ENCODE assay signal across 8 cellular contexts in the genomic region with DNA sequence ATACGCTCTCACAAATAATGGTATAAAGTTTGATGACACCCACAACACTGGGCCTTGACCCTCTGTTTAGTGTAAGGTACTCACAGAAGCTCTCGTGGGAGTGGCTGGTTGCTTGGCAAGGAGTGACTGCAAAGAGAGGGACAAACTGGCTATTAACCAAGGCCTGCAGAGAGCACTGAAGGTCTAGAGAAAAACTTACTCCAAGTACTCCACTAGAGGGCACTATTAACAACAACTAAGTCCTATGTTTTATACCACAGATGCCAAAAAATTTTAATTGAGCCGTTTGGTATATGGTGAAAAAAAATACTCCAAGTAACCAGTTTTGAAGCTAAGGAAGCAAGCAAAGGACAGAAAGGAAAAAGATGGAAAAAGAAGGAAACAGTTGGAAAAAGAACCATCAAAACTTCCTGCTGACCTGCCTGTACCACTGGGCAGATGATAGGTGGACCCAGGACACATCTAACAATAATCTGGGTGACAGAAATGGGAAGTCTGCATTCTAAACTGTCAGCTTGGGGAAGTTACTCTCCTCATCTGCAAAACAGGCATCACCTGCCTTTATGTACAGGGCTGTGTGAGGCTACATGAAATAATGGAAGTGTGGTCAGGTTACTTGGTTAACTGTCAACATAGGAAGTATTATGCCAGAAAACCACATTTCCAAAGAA. TPM values are rescaled to one million over a fixed set of nuclear protein-coding genes. Genes with fewer than 3 reads are reported as not detected.
DNase-seq lines count a peak whose midpoint lies in the region; ATAC-seq and TF ChIP-seq lines count a peak whose summit lies in the region.

No MANE protein-coding gene starts in this region.

- H3K9me3 Mint-ChIP-seq in CD8-positive, alpha-beta memory T cell = no peaks in the 10 kb centered on the region

- in situ Hi-C loops in gastrocnemius medialis (cut with MboI; ENCODE audit: low sequenced_read_pairs in 4 of 4) = no loop called here

- no peak overlapping the region for H3K9ac ChIP-seq in HCT116 (ENCODE audit: low read length)

- H3K36me3 ChIP-seq in CD8-positive, alpha-beta memory T cell (ENCODE audit: insufficient read depth, low read length) = peaks cover 50% of the 10 kb centered on the region
- H3K36me3 ChIP-seq in HCT116 (ENCODE audit: control insufficient read depth in 1 of 2, insufficient read depth in 2 of 2, low read length in 2 of 2) (peaks cover 54 to 58% of the 10 kb centered on the region in 2 experiments), adrenal gland (replicated peaks in 1 of 2) (peaks cover 0 to 91% of the 10 kb centered on the region in 2 donors), heart right ventricle (peaks cover 0 to 100% (median 73%) of the 10 kb centered on the region in 9 donors), gastrocnemius medialis (peaks cover 3 to 91% of the 10 kb centered on the region in 2 donors)

- no peak overlapping the region for H3K4me2 ChIP-seq in HCT116 (ENCODE audit: low read length)

- RAD21 ChIA-PET in HCT116 (lab: Charles Lee; ENCODE audit: low non-redundant PET in 1 of 2, low total read pairs in 2 of 2, uncharacterized antibody in 2 of 2, unreplicated experiment in 2 of 2) = interaction anchor here in 1 of 2 experiments (0.6 to 0.9 kb wide), 2 partner anchors 9 to 140 kb away, joined by 3 to 5 read pairs; no protein-coding TSS in a partner anchor

- ATAC-seq in HCT116 (peak; percentile 90), heart right ventricle (peak; percentile 73 to 92 (median 84)), gastrocnemius medialis (peak; percentile 85 to 92), GM19467 (IDR thresholded peaks at IDR 0.05; ENCODE audit: unreplicated experiment) (no peak)

- peaks cover 6% of the 10 kb centered on the region in 3 donors for H3K4me1 Mint-ChIP-seq in CD8-positive, alpha-beta memory T cell

- H3K4me1 ChIP-seq in CD8-positive, alpha-beta memory T cell (ENCODE audit: insufficient read depth, low read length) = no peaks in the 10 kb centered on the region
- H3K4me1 ChIP-seq in HCT116 (ENCODE audit: control insufficient read depth in 1 of 2, insufficient read depth in 2 of 2, low read length in 2 of 2) (no peaks in the 10 kb centered on the region), adrenal gland (replicated peaks in 1 of 2) (peaks cover 0 to 4% of the 10 kb centered on the region in 2 donors), heart right ventricle (peaks cover 0 to 20% (median 8%) of the 10 kb centered on the region in 9 donors), gastrocnemius medialis (peaks cover 7% of the 10 kb centered on the region in 2 donors)

- H2AFZ ChIP-seq in HCT116 (ENCODE audit: low read depth, low read length, poor library complexity, severe bottlenecking) = no peak overlapping the region

- H4K20me1 ChIP-seq in HCT116 (ENCODE audit: insufficient read depth) = no peaks in the 10 kb centered on the region

- TF ChIP-seq CTCF in HCT116 (IDR thresholded peaks at IDR 0.05 in 2 of 3, conservative IDR thresholded peaks at IDR 0.05 in 1 of 3; ENCODE audit: borderline replicate concordance in 1 of 3, insufficient read depth in 1 of 3, low read depth in 2 of 3, low read length in 2 of 3) = peak; percentile 54 to 79 (median 75)
- TF ChIP-seq CTCF in adrenal gland (IDR thresholded peaks at IDR 0.05) = peak; percentile 60 to 81 (median 65)
- peak; percentile 53 to 79 (median 74) for TF ChIP-seq CTCF in heart right ventricle (IDR thresholded peaks at IDR 0.05)
- peak; percentile 60 to 73 (median 65) for TF ChIP-seq CTCF in gastrocnemius medialis (IDR thresholded peaks at IDR 0.05 in 4 of 5, conservative IDR thresholded peaks at IDR 0.05 in 1 of 5)

- H3K36me3 Mint-ChIP-seq in CD8-positive, alpha-beta memory T cell = peaks cover 15 to 91% (median 27%) of the 10 kb centered on the region in 3 donors

- H3K27me3 Mint-ChIP-seq in CD8-positive, alpha-beta memory T cell = no peaks in the 10 kb centered on the region

- no peaks in the 10 kb centered on the region for H3K9me2 ChIP-seq in HCT116 (ENCODE audit: insufficient read depth)

- no peaks in the 10 kb centered on the region for H3K9me3 ChIP-seq in CD8-positive, alpha-beta memory T cell (ENCODE audit: low read length)
- H3K9me3 ChIP-seq in HCT116 (ENCODE audit: control insufficient read depth in 1 of 2, insufficient read depth in 1 of 2, low read depth in 1 of 2, low read length in 2 of 2) (no peaks in the 10 kb centered on the region), adrenal gland (replicated peaks in 1 of 3) (no peaks in the 10 kb centered on the region), heart right ventricle (no peaks in the 10 kb centered on the region), gastrocnemius medialis (no peaks in the 10 kb centered on the region)

- POLR2A ChIA-PET in CD8-positive, alpha-beta memory T cell (lab: Charles Lee) = no interaction called here
- POLR2A ChIA-PET in HCT116 (lab: Charles Lee) = no interaction called here

- 15 to 20% (median 17%) methylated on average over 3 of the region's 3 CpGs for WGBS in adrenal gland, 4 donors
- 29 to 33% methylated on average over 3 of the region's 3 CpGs for WGBS in heart right ventricle, 2 donors

- peaks cover 5% of the 10 kb centered on the region; the same call in 1 of the 2 replicates for H3K79me2 ChIP-seq in HCT116 (ENCODE audit: insufficient read depth, low read length)

- peak; percentile 64 for TF ChIP-seq RAD21 in HCT116 (IDR thresholded peaks at IDR 0.05; ENCODE audit: low read depth)

- TF ChIP-seq POLR2A in HCT116 (IDR thresholded peaks at IDR 0.05; ENCODE audit: borderline replicate concordance, extremely low read depth, insufficient read depth, insufficient read length) (no peak), adrenal gland (IDR thresholded peaks at IDR 0.05) (no peak), gastrocnemius medialis (IDR thresholded peaks at IDR 0.05) (no peak)

- no peak overlapping the region for H3K4me3 Mint-ChIP-seq in CD8-positive, alpha-beta memory T cell

- H3K27me3 ChIP-seq in CD8-positive, alpha-beta memory T cell (ENCODE audit: insufficient read depth, low read length, poor library complexity, severe bottlenecking) = no peaks in the 10 kb centered on the region
- H3K27me3 ChIP-seq in HCT116 (ENCODE audit: insufficient read depth, low read length) (no peaks in the 10 kb centered on the region), adrenal gland (no peaks in the 10 kb centered on the region), heart right ventricle (no peaks in the 10 kb centered on the region), gastrocnemius medialis (no peaks in the 10 kb centered on the region)

- CTCF ChIA-PET in CD8-positive, alpha-beta memory T cell (lab: Charles Lee) = interaction anchor here (0.6 to 4.6 kb wide), 12 partner anchors 8 to 322 kb away, joined by 3 to 26 read pairs (median 4); a partner anchor contains a TSS
- CTCF ChIA-PET in HCT116 (lab: Charles Lee) = interaction anchor here (0.9 to 3.4 kb wide), 8 partner anchors 9 to 120 kb away, joined by 3 to 16 read pairs (median 3); a partner anchor contains a TSS

- peak in 2 of 5 donors; percentile 40 for DNase-seq in CD8-positive, alpha-beta memory T cell
- DNase-seq in HCT116 (ENCODE audit: low read depth, low spot score) (peak; percentile 28), NCI-H2227 treated with DMSO at 0.1 percent for 48 hours (lab: John Stamatoyannopoulos, UW) (peak; percentile 52), adrenal gland (peak; percentile 50 to 79 (median 63)), heart right ventricle (peak in 1 of 2 donors; percentile 48), gastrocnemius medialis (peak in 1 of 2 donors; percentile 25), GM19240 (ENCODE audit: insufficient read length, low spot score) (no peak)

- intact Hi-C loops in HCT116 (cut with micrococcal nuclease) = loop anchor here (1.0 to 10.0 kb wide), 2 partner anchors 139 to 323 kb away; no protein-coding TSS in a partner anchor
- intact Hi-C loops in adrenal gland (cut with DNase I) = loop anchor here (5.0 to 10.0 kb wide), 3 partner anchors 117 to 139 kb away; a partner anchor contains a TSS
- intact Hi-C loops in heart right ventricle (cut with DNase I) = loop anchor here in 7 of 10 donors (1.0 to 10.0 kb wide), 7 partner anchors 23 to 144 kb away; a partner anchor contains a TSS
- intact Hi-C loops in gastrocnemius medialis (cut with DNase I; ENCODE audit: low total_unique reads) = loop anchor here (1.0 to 2.0 kb wide), 2 partner anchors 23 to 139 kb away; a partner anchor contains a TSS

- no TSS peak for BruUV-seq in HCT116 (replicated peaks; lab: Mats Ljungman, UMichigan)

- peak overlapping the region in 5 of 8 donors; percentile 8 to 89 (median 70) for H3K27ac Mint-ChIP-seq in CD8-positive, alpha-beta memory T cell

- no peak overlapping the region for H3K4me3 ChIP-seq in CD8-positive, alpha-beta memory T cell (ENCODE audit: low read length)
- H3K4me3 ChIP-seq in HCT116 (replicated peaks in 1 of 2; ENCODE audit: low read depth in 1 of 2, low read length in 2 of 2) (no peak overlapping the region), adrenal gland (no peak overlapping the region), heart right ventricle (no peak overlapping the region), gastrocnemius medialis (no peak overlapping the region)

- H3K27ac ChIP-seq in CD8-positive, alpha-beta memory T cell (ENCODE audit: low read depth, low read length) = no peak overlapping the region
- H3K27ac ChIP-seq in HCT116 (ENCODE audit: low read depth, low read length) (no peak overlapping the region), adrenal gland (peak overlapping the region in 1 of 5 donors; percentile 9), heart right ventricle (peak overlapping the region in 1 of 10 donors; percentile 36), gastrocnemius medialis (no peak overlapping the region)

TF ChIP-seq in HCT116, 20 proteins besides CTCF, POLR2A, EP300 and RAD21 (continues in another document):
- TF ChIP-seq ELF1 (IDR thresholded peaks at IDR 0.05; ENCODE audit: borderline replicate concordance, low read depth) = no peak
- TF ChIP-seq EGR1 (IDR thresholded peaks at IDR 0.05; ENCODE audit: low read depth) = no peak
- TF ChIP-seq SIN3A (IDR thresholded peaks at IDR 0.05; ENCODE audit: low read depth) = no peak

RNA-seq across cellular contexts. Expression of a gene that starts 23.2 kb away (rescaled TPM):
- 10 to 100 TPM; 50.5 to 53.8 TPM for total RNA-seq in CD8-positive, alpha-beta memory T cell
- polyA plus RNA-seq in CD8-positive, alpha-beta memory T cell = 35.0 TPM
- total RNA-seq in HCT116 (2021; ENCODE audit: unreplicated experiment) (92.8 TPM), adrenal gland (100 to 1,000 TPM in 3 of 8 donors, 10 to 100 TPM in 5; 61.1 to 234 (median 96.6) TPM), heart right ventricle (100 to 1,000 TPM in 2 of 10 donors, 10 to 100 TPM in 8; 70.4 to 109 (median 89.0) TPM), gastrocnemius medialis (10 to 100 TPM; 57.4 to 80.3 (median 62.6) TPM)
- polyA plus RNA-seq in HCT116 (2012) = 33.8 and 38.5 TPM in 2 replicates
- polyA plus RNA-seq in adrenal gland (10 to 100 TPM; 39.3 to 92.6 (median 74.3) TPM), heart right ventricle (10 to 100 TPM; 27.2 to 53.9 TPM)

RNA-seq across cellular contexts. Expression of a gene that starts 31.7 kb away (rescaled TPM):
- total RNA-seq in CD8-positive, alpha-beta memory T cell = 1 to 10 TPM; 4.1 to 4.4 TPM
- 0.20 TPM for polyA plus RNA-seq in CD8-positive, alpha-beta memory T cell
- total RNA-seq in HCT116 (2021; ENCODE audit: unreplicated experiment) (77.8 TPM), adrenal gland (10 to 100 TPM; 14.3 to 24.4 (median 20.7) TPM), heart right ventricle (10 to 100 TPM in 8 of 10 donors, 1 to 10 TPM in 2; 7.3 to 14.6 (median 12.1) TPM), gastrocnemius medialis (10 to 100 TPM in 1 of 4 donors, 1 to 10 TPM in 3; 5.7 to 15.0 (median 7.2) TPM)
- 35.7 and 42.5 TPM in 2 replicates for polyA plus RNA-seq in HCT116 (2012)
- polyA plus RNA-seq in adrenal gland (10 to 100 TPM in 1 of 3 donors, 1 to 10 TPM in 2; 9.2 to 10.6 (median 9.5) TPM), heart right ventricle (1 to 10 TPM; 4.5 to 4.6 TPM)
